ENCODE assay signal across 1 cellular context in the genomic region with DNA sequence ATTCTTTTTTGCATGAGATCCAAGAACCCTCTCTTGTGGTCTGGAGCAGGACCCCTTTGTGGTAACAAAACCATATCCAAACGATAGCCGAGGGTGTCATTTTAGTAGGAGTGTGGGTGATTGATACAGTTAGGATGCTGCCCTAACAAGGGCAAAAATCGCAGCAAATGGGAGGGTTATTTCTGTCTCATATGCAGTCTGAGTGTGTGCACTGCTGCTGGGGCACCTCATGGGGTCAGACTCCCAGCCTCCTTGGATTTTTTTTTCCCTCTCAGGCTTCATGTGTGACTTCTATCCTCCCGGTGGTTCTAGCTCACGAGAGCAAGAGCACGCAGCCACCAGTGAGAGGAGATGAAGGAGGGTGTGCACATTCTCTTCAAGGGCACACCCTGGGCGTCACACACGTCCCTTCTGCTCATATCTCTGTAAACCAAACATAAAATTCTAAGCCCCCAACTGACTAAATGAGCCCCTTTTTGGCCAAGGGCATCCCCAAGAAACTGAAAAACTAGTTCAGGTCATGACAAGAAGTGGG.
TF ChIP-seq lines count a peak whose summit lies in the region.

No MANE protein-coding gene starts in this region.

TF ChIP-seq in SK-N-SH, 30 proteins besides CTCF, POLR2A, EP300 and RAD21 (continued from another document):
- TF ChIP-seq, protein P1, sequence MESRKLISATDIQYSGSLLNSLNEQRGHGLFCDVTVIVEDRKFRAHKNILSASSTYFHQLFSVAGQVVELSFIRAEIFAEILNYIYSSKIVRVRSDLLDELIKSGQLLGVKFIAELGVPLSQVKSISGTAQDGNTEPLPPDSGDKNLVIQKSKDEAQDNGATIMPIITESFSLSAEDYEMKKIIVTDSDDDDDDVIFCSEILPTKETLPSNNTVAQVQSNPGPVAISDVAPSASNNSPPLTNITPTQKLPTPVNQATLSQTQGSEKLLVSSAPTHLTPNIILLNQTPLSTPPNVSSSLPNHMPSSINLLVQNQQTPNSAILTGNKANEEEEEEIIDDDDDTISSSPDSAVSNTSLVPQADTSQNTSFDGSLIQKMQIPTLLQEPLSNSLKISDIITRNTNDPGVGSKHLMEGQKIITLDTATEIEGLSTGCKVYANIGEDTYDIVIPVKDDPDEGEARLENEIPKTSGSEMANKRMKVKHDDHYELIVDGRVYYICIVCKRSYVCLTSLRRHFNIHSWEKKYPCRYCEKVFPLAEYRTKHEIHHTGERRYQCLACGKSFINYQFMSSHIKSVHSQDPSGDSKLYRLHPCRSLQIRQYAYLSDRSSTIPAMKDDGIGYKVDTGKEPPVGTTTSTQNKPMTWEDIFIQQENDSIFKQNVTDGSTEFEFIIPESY (IDR thresholded peaks at IDR 0.05; ENCODE audit: borderline replicate concordance, low read depth) = no peak
- no peak for TF ChIP-seq JUND (IDR thresholded peaks at IDR 0.05)
- no peak for TF ChIP-seq RCOR1 (IDR thresholded peaks at IDR 0.05; ENCODE audit: low read length)
- no peak for TF ChIP-seq POLR2AphosphoS5 (IDR thresholded peaks at IDR 0.05; ENCODE audit: low read depth, low read length)
- TF ChIP-seq MXI1 (IDR thresholded peaks at IDR 0.05; ENCODE audit: low read depth, low read length) = no peak
- no peak for TF ChIP-seq GATA2 (CRISPR knock-in tag; IDR thresholded peaks at IDR 0.05)
- TF ChIP-seq TAF1 (IDR thresholded peaks at IDR 0.05; ENCODE audit: borderline replicate concordance, low read depth, low read length) = no peak
